In the genomic region with DNA sequence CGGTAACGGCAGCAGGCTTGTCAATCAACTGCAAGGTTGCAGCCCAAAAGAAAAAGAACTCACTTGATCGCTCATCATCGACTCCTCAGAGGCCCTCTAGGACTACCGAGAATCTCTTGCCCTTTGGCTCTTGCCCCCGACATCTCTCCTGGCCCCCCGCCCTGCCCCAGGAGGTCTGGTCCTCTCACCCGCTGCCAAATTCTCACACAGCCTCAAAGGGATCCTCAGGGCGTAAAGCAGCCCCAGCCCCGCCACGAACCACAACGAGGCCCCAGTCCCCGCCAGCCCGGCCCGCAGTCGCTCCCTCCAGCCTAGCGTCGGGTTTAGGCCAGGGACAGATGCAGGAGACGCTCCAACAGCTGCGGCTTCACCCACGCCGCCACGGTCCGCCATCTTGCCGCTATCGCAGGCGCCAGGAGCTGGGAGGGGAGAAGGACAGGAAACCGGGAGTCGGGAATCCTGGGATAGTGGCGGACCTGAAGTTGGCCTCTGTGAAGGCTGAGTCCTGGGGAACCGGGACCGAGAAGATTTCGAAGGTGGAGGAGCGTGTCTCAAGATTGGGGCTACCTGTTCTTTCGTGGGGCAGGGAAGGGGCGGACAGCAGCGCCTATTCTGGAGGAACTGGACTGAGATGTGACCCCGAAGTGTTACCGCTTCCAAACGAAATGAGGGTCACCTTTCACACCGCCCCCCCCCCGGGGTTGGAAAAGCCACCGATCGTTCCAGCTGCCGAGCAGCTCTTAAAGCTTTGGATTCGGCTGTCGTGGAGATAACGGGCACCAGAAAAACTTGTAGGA, we compare ENCODE assay signal across 8 cellular contexts. TPM values are rescaled to one million over a fixed set of nuclear protein-coding genes. Genes with fewer than 3 reads are reported as not detected.
DNase-seq lines count a peak whose midpoint lies in the region; ATAC-seq and TF ChIP-seq lines count a peak whose summit lies in the region.

ST7L (minus strand) TSS at position 421 of the 797 bp plus-strand sequence; CDS start at position 393, 28 bp downstream.

- H3K36me3 Mint-ChIP-seq in activated T-cell treated with anti-CD3 and anti-CD28 coated beads, Interleukin-2, amount 50 U/mL, for 4 hours (ENCODE audit: insufficient read depth): peaks cover 8% of the 10 kb centered on the region

- H3K4me3 Mint-ChIP-seq in activated T-cell treated with anti-CD3 and anti-CD28 coated beads, Interleukin-2, amount 50 U/mL, for 4 hours: peak within 1 kb of the TSS; percentile 100

- no peaks in the 10 kb centered on the region for H3K9me3 Mint-ChIP-seq in activated T-cell treated with anti-CD3 and anti-CD28 coated beads, Interleukin-2, amount 50 U/mL, for 4 hours

- intact Hi-C loops in mucosa of descending colon (cut with DNase I, micrococcal nuclease): loop anchor here in 1 of 2 donors (10.0 kb wide), 2 partner anchors 114 to 224 kb away; partner anchors contain the start of genes CTTNBP2NL and WNT2B

- DNase-seq in DMS153 treated with DMSO at 0.1 percent for 48 hours (lab: John Stamatoyannopoulos, UW; ENCODE audit: unreplicated experiment) (peak; percentile 26), NT2/D1 (ENCODE audit: low read depth, low spot score) (peak; percentile 51), epithelial cell of proximal tubule (ENCODE audit: low read depth) (no peak), mucosa of descending colon (peak; percentile 80 to 84 (median 80))
- DNase-seq in activated T-cell treated with anti-CD3 and anti-CD28 coated beads, Interleukin-2, amount 50 U/mL, for 4 hours: peak; percentile 35
- DNase-seq in stimulated activated CD8-positive, alpha-beta memory T cell treated with anti-CD3 and anti-CD28 coated beads, Interleukin-4, amount 100 ng/mL, for 1 hour (ENCODE audit: low read depth in 2 of 2, low spot score in 1 of 2): peak; percentile 28 to 38

- no peaks in the 10 kb centered on the region for H3K27me3 ChIP-seq in NT2/D1 (ENCODE audit: insufficient read depth, insufficient read length)

- ATAC-seq in HG03342 (IDR thresholded peaks at IDR 0.05; ENCODE audit: unreplicated experiment) (peak; percentile 24), mucosa of descending colon (peak; percentile 78), GM21423 (IDR thresholded peaks at IDR 0.05; ENCODE audit: unreplicated experiment) (no peak)
- ATAC-seq in activated T-cell treated with anti-CD3 and anti-CD28 coated beads, Interleukin-2, amount 50 U/mL, for 4 hours: peak; percentile 28 to 36

- H3K9me3 ChIP-seq in NT2/D1 (ENCODE audit: insufficient read depth, low read length): no peaks in the 10 kb centered on the region
- no peaks in the 10 kb centered on the region for H3K9me3 ChIP-seq in mucosa of descending colon

- TF ChIP-seq CTCF in epithelial cell of proximal tubule (conservative IDR thresholded peaks at IDR 0.05; ENCODE audit: low read depth, low read length) (no peak), mucosa of descending colon (IDR thresholded peaks at IDR 0.05) (no peak)

- H3K9ac ChIP-seq in NT2/D1 (ENCODE audit: insufficient read length, low read depth): peak within 1 kb of the TSS; percentile 99

- peak within 1 kb of the TSS; percentile 96 for H3K4me3 ChIP-seq in NT2/D1 (ENCODE audit: insufficient read length, low read depth)
- peak within 1 kb of the TSS; percentile 100 for H3K4me3 ChIP-seq in epithelial cell of proximal tubule (ENCODE audit: low read depth, low read length)
- H3K4me3 ChIP-seq in mucosa of descending colon: peak within 1 kb of the TSS; percentile 87

- H3K36me3 ChIP-seq in NT2/D1 (ENCODE audit: insufficient read depth, insufficient read length, low read length) (peaks cover 39% of the 10 kb centered on the region), mucosa of descending colon (ENCODE audit: low read depth) (no peaks in the 10 kb centered on the region)

- peaks cover 34% of the 10 kb centered on the region for H3K4me1 Mint-ChIP-seq in activated T-cell treated with anti-CD3 and anti-CD28 coated beads, Interleukin-2, amount 50 U/mL, for 4 hours (ENCODE audit: low read depth)

- no peaks in the 10 kb centered on the region for H3K4me1 ChIP-seq in NT2/D1 (ENCODE audit: insufficient read depth, insufficient read length)
- peaks cover 20% of the 10 kb centered on the region for H3K4me1 ChIP-seq in mucosa of descending colon (ENCODE audit: low read depth)

- H3K27me3 Mint-ChIP-seq in activated T-cell treated with anti-CD3 and anti-CD28 coated beads, Interleukin-2, amount 50 U/mL, for 4 hours (ENCODE audit: low read depth): no peaks in the 10 kb centered on the region

RNA-seq across cellular contexts. Expression of gene ST7L, which starts in this region (rescaled TPM):
- 10 to 100 TPM in 1 of 3 donors, 1 to 10 TPM in 2; 8.1 to 10.1 (median 9.1) TPM for total RNA-seq in activated T-cell treated with anti-CD3 and anti-CD28 coated beads, Interleukin-2, amount 50 U/mL, for 4 hours
- total RNA-seq in epithelial cell of proximal tubule (7.4 and 16.7 TPM in 2 replicates), mucosa of descending colon (10 to 100 TPM; 15.9 to 21.2 (median 21.1) TPM)
